10 cellular contexts compared by ENCODE assay signal in the genomic region with DNA sequence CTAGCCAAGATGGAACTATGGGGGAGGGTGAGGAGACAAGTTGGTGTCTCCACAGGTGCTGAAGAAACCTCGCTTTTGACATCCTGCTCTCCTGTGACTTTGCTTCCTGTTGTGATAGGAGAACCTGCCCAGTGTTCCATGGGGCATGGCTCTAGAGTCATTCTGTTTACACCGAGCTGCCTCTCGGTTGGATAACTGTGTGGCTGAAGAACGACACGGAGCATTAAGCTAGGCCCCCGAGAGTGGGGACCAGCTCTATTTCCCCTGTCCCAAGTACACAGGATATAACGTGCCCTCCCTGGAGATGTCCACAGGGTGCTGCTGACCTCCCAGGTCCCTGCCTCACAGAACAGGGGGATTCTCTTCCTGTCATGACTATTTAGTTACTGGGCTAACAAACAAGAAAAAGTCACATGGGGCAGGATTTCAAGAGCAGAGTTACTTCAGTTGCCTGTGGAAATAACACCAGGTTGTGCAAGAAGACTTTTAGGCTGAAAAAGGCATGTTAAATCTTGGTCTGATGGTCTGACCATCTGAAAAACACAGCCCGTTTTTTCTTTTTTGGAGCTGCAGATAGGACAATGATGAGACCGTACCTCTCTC. TPM values are rescaled to one million over a fixed set of nuclear protein-coding genes. Genes with fewer than 3 reads are reported as not detected.
DNase-seq lines count a peak whose midpoint lies in the region; ATAC-seq and TF ChIP-seq lines count a peak whose summit lies in the region.
"Had no signal": no experiment of that assay in that cellular context is flagged by ENCODE, and none has a peak within 500 bp of the region (broad histone marks: within the 10 kb centered on the region; RNA-seq: fewer than 3 reads in every experiment).

No MANE protein-coding gene starts in this region.

- H3K4me1 ChIP-seq in OCI-LY1 (ENCODE audit: insufficient read depth, low read length, severe bottlenecking) = peaks cover 24% of the 10 kb centered on the region
- H3K4me1 ChIP-seq in gastroesophageal sphincter = peaks cover 0 to under 1% (median 0%) of the 10 kb centered on the region in 3 donors
- H3K4me1 ChIP-seq in thymus (ENCODE audit: control insufficient read depth, insufficient read depth, low read length) = peaks cover 30% of the 10 kb centered on the region
- no peaks in the 10 kb centered on the region for H3K4me1 ChIP-seq in adrenal gland (replicated peaks in 1 of 2)

- TF ChIP-seq POLR2A in gastroesophageal sphincter (IDR thresholded peaks at IDR 0.05) = no peak
- no peak for TF ChIP-seq POLR2A in adrenal gland (IDR thresholded peaks at IDR 0.05)

- H2AFZ ChIP-seq in OCI-LY1 (ENCODE audit: low read length) = no peak overlapping the region

- intact Hi-C loops in adrenal gland (cut with DNase I) = no loop called here

- no peaks in the 10 kb centered on the region for H3K27me3 Mint-ChIP-seq in activated naive CD4-positive, alpha-beta T cell treated with anti-CD3 and anti-CD28 coated beads, Interleukin-2, amount 10 ng/mL, durations not matched to agents 7 days and 5 days

- CTCF ChIA-PET in activated naive CD4-positive, alpha-beta T cell treated with anti-CD3 and anti-CD28 coated beads, Interleukin-2, amount 10 ng/mL, durations not matched to agents 7 days and 5 days (lab: Charles Lee) = interaction anchor here (0.6 to 1.1 kb wide), 5 partner anchors 30 to 221 kb away, joined by 3 to 4 read pairs (median 3); a partner anchor contains a TSS

- peaks cover 10% of the 10 kb centered on the region for H3K9me3 Mint-ChIP-seq in activated naive CD4-positive, alpha-beta T cell treated with anti-CD3 and anti-CD28 coated beads, Interleukin-2, amount 10 ng/mL, durations not matched to agents 7 days and 5 days

- peak overlapping the region; percentile 15; the same call in 1 of the 2 replicates for H3K4me2 ChIP-seq in OCI-LY1 (ENCODE audit: low read length)

- H3K27me3 ChIP-seq in OCI-LY1 (ENCODE audit: insufficient read depth, low read length) (no peaks in the 10 kb centered on the region; the same call in 1 of the 2 replicates), gastroesophageal sphincter (no peaks in the 10 kb centered on the region), thymus (ENCODE audit: control insufficient read depth, insufficient read depth) (no peaks in the 10 kb centered on the region), adrenal gland (no peaks in the 10 kb centered on the region)

- H3K9me3 ChIP-seq in OCI-LY1 (ENCODE audit: low read length) (no peaks in the 10 kb centered on the region), gastroesophageal sphincter (no peaks in the 10 kb centered on the region), thymus (ENCODE audit: control insufficient read depth) (no peaks in the 10 kb centered on the region), adrenal gland (replicated peaks in 1 of 3) (no peaks in the 10 kb centered on the region)

- no peaks in the 10 kb centered on the region for H3F3A ChIP-seq in OCI-LY1 (ENCODE audit: insufficient read depth, low read length)

- 58% methylated on average over 4 to 7 of the region's 9 CpGs for whole genome bisulfite sequencing in gastroesophageal sphincter (ENCODE audit: low coverage in 1 of 2), 2 donors
- 46% methylated on average over 9 of the region's 9 CpGs for WGBS in thymus
- WGBS in adrenal gland, 4 donors = 60 to 71% (median 64%) methylated on average over 9 of the region's 9 CpGs

- H3K4me3 ChIP-seq in OCI-LY1 (ENCODE audit: low read depth, low read length, poor library complexity, severe bottlenecking) (no peak overlapping the region), gastroesophageal sphincter (no peak overlapping the region), thymus (ENCODE audit: low read length) (no peak overlapping the region), adrenal gland (no peak overlapping the region)
- H3K4me3 ChIP-seq: SK-N-MC had no signal

- H3K79me2 ChIP-seq in OCI-LY1 (ENCODE audit: insufficient read depth, low read length) = no peaks in the 10 kb centered on the region

- peaks cover 12% of the 10 kb centered on the region for H3K36me3 Mint-ChIP-seq in activated naive CD4-positive, alpha-beta T cell treated with anti-CD3 and anti-CD28 coated beads, Interleukin-2, amount 10 ng/mL, durations not matched to agents 7 days and 5 days

- H3K36me3 ChIP-seq in OCI-LY1 (ENCODE audit: insufficient read depth, low read length) (no peaks in the 10 kb centered on the region), gastroesophageal sphincter (no peaks in the 10 kb centered on the region), thymus (ENCODE audit: control insufficient read depth, insufficient read depth) (no peaks in the 10 kb centered on the region), adrenal gland (replicated peaks in 1 of 2) (no peaks in the 10 kb centered on the region)

- H4K20me1 ChIP-seq in OCI-LY1 (ENCODE audit: insufficient read depth, low read length) = no peaks in the 10 kb centered on the region

- peak overlapping the region; percentile 91 for H3K27ac Mint-ChIP-seq in activated naive CD4-positive, alpha-beta T cell treated with anti-CD3 and anti-CD28 coated beads, Interleukin-2, amount 10 ng/mL, durations not matched to agents 7 days and 5 days

- peak overlapping the region; percentile 13 for H3K27ac ChIP-seq in OCI-LY1 (ENCODE audit: low read depth, low read length, poor library complexity, severe bottlenecking)
- H3K27ac ChIP-seq in gastroesophageal sphincter = no peak overlapping the region
- peak overlapping the region; percentile 81 for H3K27ac ChIP-seq in thymus (ENCODE audit: low read depth)
- no peak overlapping the region for H3K27ac ChIP-seq in adrenal gland
- H3K27ac ChIP-seq: SK-N-MC had no signal

- peaks cover 87% of the 10 kb centered on the region for H3K4me1 Mint-ChIP-seq in activated naive CD4-positive, alpha-beta T cell treated with anti-CD3 and anti-CD28 coated beads, Interleukin-2, amount 10 ng/mL, durations not matched to agents 7 days and 5 days

- DNase-seq in activated naive CD4-positive, alpha-beta T cell treated with anti-CD3 and anti-CD28 coated beads, Interleukin-2, amount 10 ng/mL, durations not matched to agents 7 days and 5 days = peak; percentile 45
- DNase-seq in activated naive CD4-positive, alpha-beta T cell (lab: John Stamatoyannopoulos, UW) = no peak
- DNase-seq in midbrain (lab: John Stamatoyannopoulos, UW) (no peak), adrenal gland (no peak), HUDEP-2 (lab: John Stamatoyannopoulos, UW; ENCODE audit: unreplicated experiment in 76 of 76) (no peak)
- DNase-seq: NCI-H2171 had no signal

- peak overlapping the region; percentile 6; the same call in 1 of the 2 replicates for H3K9ac ChIP-seq in OCI-LY1 (ENCODE audit: low read length)

- no peaks in the 10 kb centered on the region for H3K9me2 ChIP-seq in OCI-LY1 (ENCODE audit: low read depth, low read length)

- peak; percentile 18 for ATAC-seq in gastroesophageal sphincter

- H3K4me3 Mint-ChIP-seq in activated naive CD4-positive, alpha-beta T cell treated with anti-CD3 and anti-CD28 coated beads, Interleukin-2, amount 10 ng/mL, durations not matched to agents 7 days and 5 days = peak overlapping the region; percentile 65

- no peak for TF ChIP-seq EP300 in gastroesophageal sphincter (IDR thresholded peaks at IDR 0.05)

- TF ChIP-seq CTCF in OCI-LY1 (IDR thresholded peaks at IDR 0.05; ENCODE audit: low read length) (no peak), gastroesophageal sphincter (IDR thresholded peaks at IDR 0.05) (no peak), adrenal gland (IDR thresholded peaks at IDR 0.05) (no peak)

RNA-seq across cellular contexts. Expression of a gene that starts 29.4 kb away (rescaled TPM):
- 10 to 100 TPM; 43.2 to 88.9 (median 59.5) TPM for total RNA-seq in gastroesophageal sphincter
- 49.7 TPM for polyA plus RNA-seq in thymus
- total RNA-seq in adrenal gland = 10 to 100 TPM; 11.8 to 27.5 (median 24.2) TPM
- polyA plus RNA-seq in adrenal gland = 10 to 100 TPM; 13.3 to 19.8 (median 14.5) TPM

Comparison
In these comparisons a context has a peak if more than half of its experiments do, and no peak if none do; other contexts are left out.
1. H3K27ac ChIP-seq: peak in OCI-LY1 (single experiment) and thymus (single experiment); none in gastroesophageal sphincter (0 of 4) and adrenal gland (0 of 5).